ENCODE assay signal across 8 cellular contexts in genomic region chr16:30418350-30419181, GRCh38. TPM values are rescaled to one million over a fixed set of nuclear protein-coding genes. Genes with fewer than 3 reads are reported as not detected.
DNase-seq lines count a peak whose midpoint lies in the region; ATAC-seq and TF ChIP-seq lines count a peak whose summit lies in the region.

No MANE protein-coding gene starts in this region.

- peak overlapping the region in 2 of 3 donors; percentile 2 to 42 for H3K4me3 ChIP-seq in thyroid gland (replicated peaks in 1 of 3)

- no peaks in the 10 kb centered on the region for H3K27me3 ChIP-seq in thyroid gland

- H3K4me3 Mint-ChIP-seq in activated T-cell treated with anti-CD3 and anti-CD28 coated beads, Interleukin-2, amount 50 U/mL, for 24 hours: peak overlapping the region; percentile 57
- peak overlapping the region; percentile 42 for H3K4me3 Mint-ChIP-seq in activated naive CD8-positive, alpha-beta T cell treated with anti-CD3 and anti-CD28 coated beads, Interleukin-2, amount 10 ng/mL, durations not matched to agents 7 days and 5 days

- no peak for ATAC-seq in activated naive CD8-positive, alpha-beta T cell treated with anti-CD3 and anti-CD28 coated beads, Interleukin-2, amount 10 ng/mL, durations not matched to agents 7 days and 5 days (ENCODE audit: low read depth)
- ATAC-seq in left colon: peak; percentile 18

- H3K27ac ChIP-seq in thyroid gland: peak overlapping the region; percentile 49 to 82 (median 69)

- 83 to 86% methylated on average over 20 of the region's 31 CpGs for WGBS in thyroid gland, 2 donors

- in situ Hi-C loops in GM13976 (cut with MboI; ENCODE audit: low sequenced_read_pairs, unreplicated experiment): loop anchor here (25.0 kb wide), 2 partner anchors 231 to 306 kb away; partner anchors contain the start of genes BOLA2B, CORO1A, GDPD3 and MAPK3

- H3K4me1 Mint-ChIP-seq in activated T-cell treated with anti-CD3 and anti-CD28 coated beads, Interleukin-2, amount 50 U/mL, for 24 hours (ENCODE audit: low read depth): peaks cover 37% of the 10 kb centered on the region
- peaks cover 20% of the 10 kb centered on the region for H3K4me1 Mint-ChIP-seq in activated naive CD8-positive, alpha-beta T cell treated with anti-CD3 and anti-CD28 coated beads, Interleukin-2, amount 10 ng/mL, durations not matched to agents 7 days and 5 days

- H3K9me3 Mint-ChIP-seq in activated T-cell treated with anti-CD3 and anti-CD28 coated beads, Interleukin-2, amount 50 U/mL, for 24 hours: no peaks in the 10 kb centered on the region
- H3K9me3 Mint-ChIP-seq in activated naive CD8-positive, alpha-beta T cell treated with anti-CD3 and anti-CD28 coated beads, Interleukin-2, amount 10 ng/mL, durations not matched to agents 7 days and 5 days: no peaks in the 10 kb centered on the region

- peaks cover 4 to 5% of the 10 kb centered on the region in 2 donors for H3K4me1 ChIP-seq in thyroid gland

- TF ChIP-seq CTCF in thyroid gland (IDR thresholded peaks at IDR 0.05) (no peak), GM13976 (IDR thresholded peaks at IDR 0.05; ENCODE audit: borderline replicate concordance, control extremely low read depth, extremely low read depth, insufficient read depth, missing control alignments) (no peak)

- no peak for TF ChIP-seq POLR2A in thyroid gland (IDR thresholded peaks at IDR 0.05)

- peaks cover 72% of the 10 kb centered on the region for H3K36me3 Mint-ChIP-seq in activated T-cell treated with anti-CD3 and anti-CD28 coated beads, Interleukin-2, amount 50 U/mL, for 24 hours (ENCODE audit: low read depth)
- H3K36me3 Mint-ChIP-seq in activated naive CD8-positive, alpha-beta T cell treated with anti-CD3 and anti-CD28 coated beads, Interleukin-2, amount 10 ng/mL, durations not matched to agents 7 days and 5 days: peaks cover 27% of the 10 kb centered on the region

- H3K36me3 ChIP-seq in thyroid gland: peaks cover 1 to 5% of the 10 kb centered on the region in 2 donors

- intact Hi-C loops in left colon (cut with DNase I, micrococcal nuclease) (no loop called here), thyroid gland (cut with DNase I) (no loop called here)

- H3K27ac Mint-ChIP-seq in activated T-cell treated with anti-CD3 and anti-CD28 coated beads, Interleukin-2, amount 50 U/mL, for 24 hours: peak overlapping the region; percentile 84
- peak overlapping the region; percentile 65 for H3K27ac Mint-ChIP-seq in activated naive CD8-positive, alpha-beta T cell treated with anti-CD3 and anti-CD28 coated beads, Interleukin-2, amount 10 ng/mL, durations not matched to agents 7 days and 5 days

- no peak for DNase-seq in activated T-cell treated with anti-CD3 and anti-CD28 coated beads, Interleukin-2, amount 50 U/mL, for 24 hours
- no peak for DNase-seq in activated T-cell treated with anti-CD3 and anti-CD28 coated beads, Interleukin-2, amount 50 U/mL, for 1 hour
- no peak for DNase-seq in activated naive CD8-positive, alpha-beta T cell treated with anti-CD3 and anti-CD28 coated beads, Interleukin-2, amount 10 ng/mL, durations not matched to agents 7 days and 5 days
- DNase-seq in left colon (peak in 1 of 2 donors; percentile 33), thyroid gland (no peak), NCI-H2029 treated with DMSO at 0.1 percent for 48 hours (lab: John Stamatoyannopoulos, UW) (no peak), GM13976 (ENCODE audit: low spot score) (no peak), NCI-H187 (lab: John Stamatoyannopoulos, UW) (no peak)

- no peaks in the 10 kb centered on the region for H3K27me3 Mint-ChIP-seq in activated T-cell treated with anti-CD3 and anti-CD28 coated beads, Interleukin-2, amount 50 U/mL, for 24 hours
- H3K27me3 Mint-ChIP-seq in activated naive CD8-positive, alpha-beta T cell treated with anti-CD3 and anti-CD28 coated beads, Interleukin-2, amount 10 ng/mL, durations not matched to agents 7 days and 5 days: no peaks in the 10 kb centered on the region

- POLR2A ChIA-PET in activated naive CD8-positive, alpha-beta T cell treated with anti-CD3 and anti-CD28 coated beads, Interleukin-2, amount 10 ng/mL, durations not matched to agents 7 days and 5 days (lab: Charles Lee): interaction anchor here (0.7 to 3.6 kb wide), 25 partner anchors 9 to 353 kb away, joined by 3 to 32 read pairs (median 5); partner anchors contain the start of genes ALDOA, DCTPP1, ITGAL and PRR14

- H3K9me3 ChIP-seq in thyroid gland: no peaks in the 10 kb centered on the region

RNA-seq across cellular contexts. Expression of gene ZNF771, which starts 11.2 kb away (rescaled TPM):
- 1 to 10 TPM; 4.8 to 5.6 TPM for total RNA-seq in activated naive CD8-positive, alpha-beta T cell treated with anti-CD3 and anti-CD28 coated beads, Interleukin-2, amount 10 ng/mL, durations not matched to agents 7 days and 5 days
- total RNA-seq in left colon (1 to 10 TPM; 3.2 to 4.4 TPM), thyroid gland (10 to 100 TPM in 3 of 4 donors, 1 to 10 TPM in 1; 9.1 to 29.5 (median 19.1) TPM)

RNA-seq across cellular contexts. Expression of gene DCTPP1, which starts 11.3 kb away (rescaled TPM):
- 10 to 100 TPM; 52.2 to 52.8 TPM for total RNA-seq in activated naive CD8-positive, alpha-beta T cell treated with anti-CD3 and anti-CD28 coated beads, Interleukin-2, amount 10 ng/mL, durations not matched to agents 7 days and 5 days
- total RNA-seq in left colon (100 to 1,000 TPM in 1 of 2 donors, 10 to 100 TPM in 1; 76.7 to 102 TPM), thyroid gland (10 to 100 TPM; 18.8 to 26.4 (median 22.5) TPM)

RNA-seq across cellular contexts. Expression of gene ZNF48, which starts 23.3 kb away (rescaled TPM):
- total RNA-seq in activated naive CD8-positive, alpha-beta T cell treated with anti-CD3 and anti-CD28 coated beads, Interleukin-2, amount 10 ng/mL, durations not matched to agents 7 days and 5 days: 10 to 100 TPM; 14.4 to 15.5 TPM
- total RNA-seq in left colon (1 to 10 TPM; 5.6 to 8.4 TPM), thyroid gland (10 to 100 TPM in 2 of 4 donors, 1 to 10 TPM in 2; 8.5 to 12.2 (median 9.4) TPM)

RNA-seq across cellular contexts. Expression of gene SEPHS2, which starts 27.1 kb away (rescaled TPM):
- 10 to 100 TPM; 59.4 to 59.8 TPM for total RNA-seq in activated naive CD8-positive, alpha-beta T cell treated with anti-CD3 and anti-CD28 coated beads, Interleukin-2, amount 10 ng/mL, durations not matched to agents 7 days and 5 days
- total RNA-seq in left colon (100 to 1,000 TPM; 157 to 183 TPM), thyroid gland (10 to 100 TPM; 34.5 to 41.3 (median 39.9) TPM)

RNA-seq across cellular contexts. Expression of gene SEPTIN1, which starts 36.2 kb away (rescaled TPM):
- total RNA-seq in activated naive CD8-positive, alpha-beta T cell treated with anti-CD3 and anti-CD28 coated beads, Interleukin-2, amount 10 ng/mL, durations not matched to agents 7 days and 5 days: 100 to 1,000 TPM; 293 to 318 TPM
- total RNA-seq in left colon (1 to 10 TPM; 3.6 to 5.7 TPM), thyroid gland (1 to 10 TPM in 3 of 4 donors, under 1 TPM in 1; 0.56 to 3.4 (median 1.4) TPM)
